28 cellular contexts compared by ENCODE assay signal in the genomic region with DNA sequence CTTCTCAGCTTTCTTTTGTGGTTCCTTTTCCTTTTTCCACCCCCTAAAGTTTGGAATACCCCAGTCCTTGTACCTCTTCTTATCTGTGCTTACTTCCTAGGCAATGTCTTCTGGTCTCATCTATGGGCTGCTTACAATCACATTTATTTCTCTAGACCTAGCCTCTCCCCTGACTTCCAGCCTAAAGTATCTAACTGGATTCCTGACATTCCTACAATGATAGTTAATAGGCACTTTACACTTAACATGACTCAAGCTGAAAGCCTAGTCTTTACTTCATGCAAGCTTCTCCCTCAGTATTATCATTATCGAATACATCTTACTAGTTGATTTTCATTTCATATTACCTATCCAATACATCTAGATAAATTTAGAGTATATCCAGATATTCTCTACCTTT. TPM values are rescaled to one million over a fixed set of nuclear protein-coding genes. Genes with fewer than 3 reads are reported as not detected.
DNase-seq lines count a peak whose midpoint lies in the region; ATAC-seq and TF ChIP-seq lines count a peak whose summit lies in the region.
"Had no signal": no experiment of that assay in that cellular context is flagged by ENCODE, and none has a peak within 500 bp of the region (broad histone marks: within the 10 kb centered on the region; RNA-seq: fewer than 3 reads in every experiment).

No MANE protein-coding gene starts in this region.

- CTCF ChIA-PET in activated B cell treated with CpG ODN at 0.5 μM for 24 hours (lab: Charles Lee): interaction anchor here (0.7 to 4.3 kb wide), 7 partner anchors 12 to 97 kb away, joined by 3 to 22 read pairs (median 3); no protein-coding TSS in a partner anchor

- no peak overlapping the region for H3K4me3 Mint-ChIP-seq in activated B cell treated with CpG ODN at 0.5 μM for 24 hours
- H3K4me3 Mint-ChIP-seq: CD4-positive, alpha-beta memory T cell; neural crest cell had no signal

- no peak for ATAC-seq in activated B cell treated with CpG ODN at 0.5 μM for 24 hours (ENCODE audit: low read depth)
- no peak for ATAC-seq in GM19395 (IDR thresholded peaks at IDR 0.05; ENCODE audit: unreplicated experiment)
- no peak for ATAC-seq in GM18505 (IDR thresholded peaks at IDR 0.05; ENCODE audit: unreplicated experiment)
- ATAC-seq: A549, body of pancreas, esophagus mucosa had no signal

- TF ChIP-seq CTCF in cardiac muscle cell (IDR thresholded peaks at IDR 0.05; ENCODE audit: low read depth, low read length) (no peak), activated B cell treated with CpG ODN at 0.5 μM for 24 hours (IDR thresholded peaks at IDR 0.05) (no peak)

- no peaks in the 10 kb centered on the region for H3K9me3 Mint-ChIP-seq in activated B cell treated with CpG ODN at 0.5 μM for 24 hours
- H3K9me3 Mint-ChIP-seq: neural crest cell had no signal

- H3K27me3 ChIP-seq in cardiac muscle cell: no peaks in the 10 kb centered on the region
- H3K27me3 ChIP-seq: body of pancreas, tibial nerve had no signal

- peaks cover 32% of the 10 kb centered on the region for H3K36me3 Mint-ChIP-seq in activated B cell treated with CpG ODN at 0.5 μM for 24 hours (ENCODE audit: low read depth)

- H3K27ac Mint-ChIP-seq in activated B cell treated with CpG ODN at 0.5 μM for 24 hours: peak overlapping the region; percentile 98

- TF ChIP-seq POLR2A in GM18505 (IDR thresholded peaks at IDR 0.05; ENCODE audit: borderline replicate concordance, extremely low read depth, insufficient read depth, insufficient read length): no peak

- H3K27me3 Mint-ChIP-seq in activated B cell treated with CpG ODN at 0.5 μM for 24 hours: no peaks in the 10 kb centered on the region
- H3K27me3 Mint-ChIP-seq: CD4-positive, alpha-beta memory T cell had no signal

- peaks cover 3% of the 10 kb centered on the region for H3K4me1 ChIP-seq in cardiac muscle cell (ENCODE audit: low read depth)
- H3K4me1 ChIP-seq: A549 had no signal

- no peak overlapping the region for H3K27ac ChIP-seq in cardiac muscle cell
- H3K27ac ChIP-seq: A549, body of pancreas, tibial nerve had no signal

- no peaks in the 10 kb centered on the region for H3K36me3 ChIP-seq in cardiac muscle cell
- H3K36me3 ChIP-seq: tibial nerve had no signal

- H3K4me1 Mint-ChIP-seq in activated B cell treated with CpG ODN at 0.5 μM for 24 hours: peaks cover 98% of the 10 kb centered on the region
- H3K4me1 Mint-ChIP-seq: neural crest cell had no signal

- H3K9me3 ChIP-seq in cardiac muscle cell (ENCODE audit: low read depth): no peaks in the 10 kb centered on the region
- H3K9me3 ChIP-seq: A549, body of pancreas, tibial nerve had no signal

- DNase-seq in cardiac muscle cell (ENCODE audit: low read depth in 1 of 2, low spot score in 1 of 2) (peak; percentile 10 to 43), cardiac septum (ENCODE audit: low spot score) (no peak), activated B cell treated with CpG ODN at 0.5 μM for 24 hours (no peak), kidney glomerular epithelial cell (lab: John Stamatoyannopoulos, UW) (peak; percentile 73), NCI-H446 treated with DMSO at 0.1 percent for 48 hours (lab: John Stamatoyannopoulos, UW) (no peak), NCI-H2029 (lab: John Stamatoyannopoulos, UW) (no peak)
- DNase-seq: activated CD8-positive, alpha-beta memory T cell treated with anti-CD3 and anti-CD28 coated beads, Interleukin-2, amount 50 U/mL, for 48 hours; activated naive CD4-positive, alpha-beta T cell; body of pancreas; CD4-positive, alpha-beta memory T cell; MV-4-11; NCI-H1930; NCI-H524 treated with DMSO at 0.1 percent for 48 hours; OCI-M1; SHP77 treated with DMSO at 0.1 percent for 48 hours; stimulated activated CD4-positive, alpha-beta T cell treated with anti-CD3 and anti-CD28 coated beads, Interleukin-12 subunit alpha, Interleukin-12 subunit beta, amount 100 ng/mL, for 4 hours; stimulated activated naive CD4-positive, alpha-beta T cell; T-helper 9 cell had no signal

- intact Hi-C loops in cardiac septum (cut with DNase I) (no loop called here), activated B cell treated with CpG ODN at 0.5 μM for 24 hours (cut with micrococcal nuclease) (no loop called here)

- POLR2A ChIA-PET in activated B cell treated with CpG ODN at 0.5 μM for 24 hours (lab: Charles Lee): interaction anchor here (0.7 to 9.1 kb wide), 11 partner anchors 10 to 77 kb away, joined by 4 to 89 read pairs (median 16); a partner anchor contains a TSS

- H3K4me3 ChIP-seq in cardiac muscle cell: no peak overlapping the region
- H3K4me3 ChIP-seq: A549, body of pancreas, K562, tibial nerve had no signal

RNA-seq across cellular contexts. Expression of a gene that starts 21.2 kb away (rescaled TPM):
- not detected in 2 replicates for total RNA-seq in cardiac muscle cell
- 0.27 TPM in 1 of 2 replicates, not detected in the other for polyA plus RNA-seq in cardiac muscle cell
- not detected for total RNA-seq in cardiac septum
- 111 and 115 TPM in 2 replicates for total RNA-seq in activated B cell treated with CpG ODN at 0.5 μM for 24 hours
- total RNA-seq: body of pancreas, dermis microvascular lymphatic vessel endothelial cell, esophagus mucosa, lung microvascular endothelial cell, neural crest cell, pulmonary artery endothelial cell, tibial nerve had no signal
- polyA plus RNA-seq: A549 had no signal

RNA-seq across cellular contexts. Expression of a gene that starts 42.2 kb away (rescaled TPM):
- total RNA-seq in cardiac muscle cell: 4.5 and 20.2 TPM in 2 replicates
- polyA plus RNA-seq in cardiac muscle cell: 7.8 and 20.3 TPM in 2 replicates
- total RNA-seq in cardiac septum: 4.7 TPM
- 437 and 492 TPM in 2 replicates for total RNA-seq in activated B cell treated with CpG ODN at 0.5 μM for 24 hours

RNA-seq across cellular contexts. Expression of a gene that starts 49.0 kb away (rescaled TPM):
- total RNA-seq in cardiac muscle cell (not detected in 2 replicates), cardiac septum (0.24 TPM), activated B cell treated with CpG ODN at 0.5 μM for 24 hours (23.7 and 26.7 TPM in 2 replicates)
- not detected in 2 replicates for polyA plus RNA-seq in cardiac muscle cell
- total RNA-seq: neural crest cell had no signal
- polyA plus RNA-seq: A549 had no signal

Comparison
In these comparisons a context has a peak if more than half of its experiments do, and no peak if none do; other contexts are left out.
1. DNase-seq: peak in cardiac muscle cell (2 of 2) and kidney glomerular epithelial cell (single experiment); none in cardiac septum (single experiment), activated B cell treated with CpG ODN at 0.5 μM for 24 hours (single experiment), NCI-H446 treated with DMSO at 0.1 percent for 48 hours (single experiment) and NCI-H2029 (single experiment).
2. RNA of a gene that starts 21.2 kb away (total RNA-seq): 111 to 115 TPM in activated B cell treated with CpG ODN at 0.5 μM for 24 hours; not detected in cardiac muscle cell and not detected in cardiac septum (single experiment); every median in the first group is over 100 times any median in the second.
3. RNA of a gene that starts 42.2 kb away (total RNA-seq): 437 to 492 TPM in activated B cell treated with CpG ODN at 0.5 μM for 24 hours; 4.5 to 20.2 TPM in cardiac muscle cell and 4.7 TPM in cardiac septum (single experiment); every median in the first group is over 10 times any median in the second.
4. RNA of a gene that starts 49.0 kb away (total RNA-seq): 23.7 to 26.7 TPM in activated B cell treated with CpG ODN at 0.5 μM for 24 hours; 0.24 TPM in cardiac septum (single experiment) and not detected in cardiac muscle cell; every median in the first group is over 10 times any median in the second.